ENCODE assay signal across 1 cellular context in genomic region chr10:27099916-27100799, GRCh38.
TF ChIP-seq lines count a peak whose summit lies in the region.

TSS of gene ANKRD26 (minus strand) at chr10:27100494. CDS start at chr10:27100326, 168 bp downstream.

TF ChIP-seq in HEK293, 187 proteins besides CTCF, POLR2A, EP300 and RAD21 (continued from another document and continues in another):
- TF ChIP-seq OVOL3 (tag by site-specific recombination; IDR thresholded peaks at IDR 0.05) (0 out of 2 replicates have a peak, but pooled peaks have one; percentile 52), ZNF266 (tag by site-specific recombination; IDR thresholded peaks at IDR 0.05; ENCODE audit: low read depth) (no peak), SALL2 (tag by site-specific recombination; IDR thresholded peaks at IDR 0.05; ENCODE audit: borderline replicate concordance) (no peak), ZBTB49 (tag by site-specific recombination; IDR thresholded peaks at IDR 0.05; ENCODE audit: low read depth) (no peak), ZFP41 (tag by site-specific recombination; IDR thresholded peaks at IDR 0.05; ENCODE audit: borderline replicate concordance) (no peak), ZNF2 (tag by site-specific recombination; IDR thresholded peaks at IDR 0.05) (peak; percentile 21; the same call in 1 of the 2 replicates), ZNF19 (tag by site-specific recombination; IDR thresholded peaks at IDR 0.05; ENCODE audit: low read depth) (no peak), MZF1 (tag by site-specific recombination; IDR thresholded peaks at IDR 0.05; ENCODE audit: borderline replicate concordance) (no peak), ZNF76 (tag by site-specific recombination; IDR thresholded peaks at IDR 0.05; ENCODE audit: borderline replicate concordance, low read depth) (no peak), ZNF211 (tag by site-specific recombination; IDR thresholded peaks at IDR 0.05; ENCODE audit: low read depth) (no peak), ZNF837 (tag by site-specific recombination; IDR thresholded peaks at IDR 0.05) (no peak), ZNF23 (tag by site-specific recombination; IDR thresholded peaks at IDR 0.05; ENCODE audit: borderline replicate concordance) (no peak), ZBTB20 (tag by site-specific recombination; IDR thresholded peaks at IDR 0.05) (peak; percentile 78), ZNF391 (tag by site-specific recombination; IDR thresholded peaks at IDR 0.05; ENCODE audit: borderline replicate concordance, low read depth) (no peak), ZNF121 (tag by site-specific recombination; IDR thresholded peaks at IDR 0.05) (no peak), ZNF16 (tag by site-specific recombination; IDR thresholded peaks at IDR 0.05; ENCODE audit: low read depth) (no peak; the same call in 1 of the 2 replicates), ZNF777 (tag by site-specific recombination; IDR thresholded peaks at IDR 0.05; ENCODE audit: borderline replicate concordance) (no peak), FEZF1 (tag by site-specific recombination; IDR thresholded peaks at IDR 0.05) (no peak), ZNF501 (tag by site-specific recombination; IDR thresholded peaks at IDR 0.05) (peak; percentile 56; the same call in 1 of the 2 replicates), ZNF488 (tag by site-specific recombination; IDR thresholded peaks at IDR 0.05) (no peak), ZSCAN18 (tag by site-specific recombination; IDR thresholded peaks at IDR 0.05) (no peak), ZNF184 (tag by site-specific recombination; IDR thresholded peaks at IDR 0.05) (no peak), ZNF433 (tag by site-specific recombination; IDR thresholded peaks at IDR 0.05; ENCODE audit: low read depth) (no peak), ZNF670 (tag by site-specific recombination; IDR thresholded peaks at IDR 0.05; ENCODE audit: low read depth) (no peak), ZXDB (tag by site-specific recombination; IDR thresholded peaks at IDR 0.05) (peak; percentile 69), ZNF629 (tag by site-specific recombination; IDR thresholded peaks at IDR 0.05) (no peak), PRDM1 (tag by site-specific recombination; IDR thresholded peaks at IDR 0.05) (no peak), ZBTB6 (tag by site-specific recombination; IDR thresholded peaks at IDR 0.05) (peak; percentile 83), ZNF239 (tag by site-specific recombination; IDR thresholded peaks at IDR 0.05) (no peak), ZEB2 (tag by site-specific recombination; IDR thresholded peaks at IDR 0.05) (no peak), SP7 (tag by site-specific recombination; IDR thresholded peaks at IDR 0.05) (no peak), REPIN1 (tag by site-specific recombination; IDR thresholded peaks at IDR 0.05; ENCODE audit: low read depth) (no peak), KLF10 (tag by site-specific recombination; IDR thresholded peaks at IDR 0.05) (peak; percentile 18; the same call in 1 of the 2 replicates), ZNF701 (tag by site-specific recombination; IDR thresholded peaks at IDR 0.05) (no peak), GLIS2 (tag by site-specific recombination; IDR thresholded peaks at IDR 0.05) (peak; percentile 93), ZBTB8A (tag by site-specific recombination; IDR thresholded peaks at IDR 0.05) (peak; percentile 94), ZNF610 (tag by site-specific recombination; IDR thresholded peaks at IDR 0.05; ENCODE audit: borderline replicate concordance) (no peak), KLF8 (tag by site-specific recombination; IDR thresholded peaks at IDR 0.05) (peak; percentile 19; the same call in 1 of the 2 replicates), ZNF621 (tag by site-specific recombination; IDR thresholded peaks at IDR 0.05) (no peak), ZNF580 (tag by site-specific recombination; IDR thresholded peaks at IDR 0.05) (no peak), ZNF341 (tag by site-specific recombination; IDR thresholded peaks at IDR 0.05; ENCODE audit: low read depth) (peak; percentile 77), YY2 (tag by site-specific recombination; IDR thresholded peaks at IDR 0.05) (no peak), ZNF169 (tag by site-specific recombination; IDR thresholded peaks at IDR 0.05) (no peak), ZSCAN30 (tag by site-specific recombination; IDR thresholded peaks at IDR 0.05) (peak; percentile 58; the same call in 1 of the 2 replicates), ZNF561 (tag by site-specific recombination; IDR thresholded peaks at IDR 0.05; ENCODE audit: borderline replicate concordance) (0 out of 2 replicates have a peak, but pooled peaks have one; percentile 73), IKZF3 (tag by site-specific recombination; IDR thresholded peaks at IDR 0.05) (peak; percentile 74), ZNF600 (tag by site-specific recombination; IDR thresholded peaks at IDR 0.05) (peak; percentile 73; the same call in 1 of the 2 replicates), ZNF223 (tag by site-specific recombination; IDR thresholded peaks at IDR 0.05) (no peak), ZNF157 (tag by site-specific recombination; IDR thresholded peaks at IDR 0.05) (no peak)
- TF ChIP-seq, protein P1, sequence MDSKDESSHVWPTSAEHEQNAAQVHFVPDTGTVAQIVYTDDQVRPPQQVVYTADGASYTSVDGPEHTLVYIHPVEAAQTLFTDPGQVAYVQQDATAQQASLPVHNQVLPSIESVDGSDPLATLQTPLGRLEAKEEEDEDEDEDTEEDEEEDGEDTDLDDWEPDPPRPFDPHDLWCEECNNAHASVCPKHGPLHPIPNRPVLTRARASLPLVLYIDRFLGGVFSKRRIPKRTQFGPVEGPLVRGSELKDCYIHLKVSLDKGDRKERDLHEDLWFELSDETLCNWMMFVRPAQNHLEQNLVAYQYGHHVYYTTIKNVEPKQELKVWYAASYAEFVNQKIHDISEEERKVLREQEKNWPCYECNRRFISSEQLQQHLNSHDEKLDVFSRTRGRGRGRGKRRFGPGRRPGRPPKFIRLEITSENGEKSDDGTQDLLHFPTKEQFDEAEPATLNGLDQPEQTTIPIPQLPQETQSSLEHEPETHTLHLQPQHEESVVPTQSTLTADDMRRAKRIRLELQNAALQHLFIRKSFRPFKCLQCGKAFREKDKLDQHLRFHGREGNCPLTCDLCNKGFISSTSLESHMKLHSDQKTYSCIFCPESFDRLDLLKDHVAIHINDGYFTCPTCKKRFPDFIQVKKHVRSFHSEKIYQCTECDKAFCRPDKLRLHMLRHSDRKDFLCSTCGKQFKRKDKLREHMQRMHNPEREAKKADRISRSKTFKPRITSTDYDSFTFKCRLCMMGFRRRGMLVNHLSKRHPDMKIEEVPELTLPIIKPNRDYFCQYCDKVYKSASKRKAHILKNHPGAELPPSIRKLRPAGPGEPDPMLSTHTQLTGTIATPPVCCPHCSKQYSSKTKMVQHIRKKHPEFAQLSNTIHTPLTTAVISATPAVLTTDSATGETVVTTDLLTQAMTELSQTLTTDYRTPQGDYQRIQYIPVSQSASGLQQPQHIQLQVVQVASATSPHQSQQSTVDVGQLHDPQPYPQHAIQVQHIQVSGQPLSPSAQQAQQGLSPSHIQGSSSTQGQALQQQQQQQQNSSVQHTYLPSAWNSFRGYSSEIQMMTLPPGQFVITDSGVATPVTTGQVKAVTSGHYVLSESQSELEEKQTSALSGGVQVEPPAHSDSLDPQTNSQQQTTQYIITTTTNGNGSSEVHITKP (tag by site-specific recombination; IDR thresholded peaks at IDR 0.05), result peak; percentile 89
- TF ChIP-seq, protein P2, sequence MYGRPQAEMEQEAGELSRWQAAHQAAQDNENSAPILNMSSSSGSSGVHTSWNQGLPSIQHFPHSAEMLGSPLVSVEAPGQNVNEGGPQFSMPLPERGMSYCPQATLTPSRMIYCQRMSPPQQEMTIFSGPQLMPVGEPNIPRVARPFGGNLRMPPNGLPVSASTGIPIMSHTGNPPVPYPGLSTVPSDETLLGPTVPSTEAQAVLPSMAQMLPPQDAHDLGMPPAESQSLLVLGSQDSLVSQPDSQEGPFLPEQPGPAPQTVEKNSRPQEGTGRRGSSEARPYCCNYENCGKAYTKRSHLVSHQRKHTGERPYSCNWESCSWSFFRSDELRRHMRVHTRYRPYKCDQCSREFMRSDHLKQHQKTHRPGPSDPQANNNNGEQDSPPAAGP (tag by site-specific recombination; IDR thresholded peaks at IDR 0.05), result peak; percentile 32; the same call in 1 of the 2 replicates
- TF ChIP-seq, protein P3, sequence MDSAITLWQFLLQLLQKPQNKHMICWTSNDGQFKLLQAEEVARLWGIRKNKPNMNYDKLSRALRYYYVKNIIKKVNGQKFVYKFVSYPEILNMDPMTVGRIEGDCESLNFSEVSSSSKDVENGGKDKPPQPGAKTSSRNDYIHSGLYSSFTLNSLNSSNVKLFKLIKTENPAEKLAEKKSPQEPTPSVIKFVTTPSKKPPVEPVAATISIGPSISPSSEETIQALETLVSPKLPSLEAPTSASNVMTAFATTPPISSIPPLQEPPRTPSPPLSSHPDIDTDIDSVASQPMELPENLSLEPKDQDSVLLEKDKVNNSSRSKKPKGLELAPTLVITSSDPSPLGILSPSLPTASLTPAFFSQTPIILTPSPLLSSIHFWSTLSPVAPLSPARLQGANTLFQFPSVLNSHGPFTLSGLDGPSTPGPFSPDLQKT (IDR thresholded peaks at IDR 0.05; ENCODE audit: borderline replicate concordance, low read depth, low read length), result no peak
- TF ChIP-seq, protein P4, sequence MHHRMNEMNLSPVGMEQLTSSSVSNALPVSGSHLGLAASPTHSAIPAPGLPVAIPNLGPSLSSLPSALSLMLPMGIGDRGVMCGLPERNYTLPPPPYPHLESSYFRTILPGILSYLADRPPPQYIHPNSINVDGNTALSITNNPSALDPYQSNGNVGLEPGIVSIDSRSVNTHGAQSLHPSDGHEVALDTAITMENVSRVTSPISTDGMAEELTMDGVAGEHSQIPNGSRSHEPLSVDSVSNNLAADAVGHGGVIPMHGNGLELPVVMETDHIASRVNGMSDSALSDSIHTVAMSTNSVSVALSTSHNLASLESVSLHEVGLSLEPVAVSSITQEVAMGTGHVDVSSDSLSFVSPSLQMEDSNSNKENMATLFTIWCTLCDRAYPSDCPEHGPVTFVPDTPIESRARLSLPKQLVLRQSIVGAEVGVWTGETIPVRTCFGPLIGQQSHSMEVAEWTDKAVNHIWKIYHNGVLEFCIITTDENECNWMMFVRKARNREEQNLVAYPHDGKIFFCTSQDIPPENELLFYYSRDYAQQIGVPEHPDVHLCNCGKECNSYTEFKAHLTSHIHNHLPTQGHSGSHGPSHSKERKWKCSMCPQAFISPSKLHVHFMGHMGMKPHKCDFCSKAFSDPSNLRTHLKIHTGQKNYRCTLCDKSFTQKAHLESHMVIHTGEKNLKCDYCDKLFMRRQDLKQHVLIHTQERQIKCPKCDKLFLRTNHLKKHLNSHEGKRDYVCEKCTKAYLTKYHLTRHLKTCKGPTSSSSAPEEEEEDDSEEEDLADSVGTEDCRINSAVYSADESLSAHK (tag by site-specific recombination; IDR thresholded peaks at IDR 0.05), result no peak
- TF ChIP-seq, protein P5, sequence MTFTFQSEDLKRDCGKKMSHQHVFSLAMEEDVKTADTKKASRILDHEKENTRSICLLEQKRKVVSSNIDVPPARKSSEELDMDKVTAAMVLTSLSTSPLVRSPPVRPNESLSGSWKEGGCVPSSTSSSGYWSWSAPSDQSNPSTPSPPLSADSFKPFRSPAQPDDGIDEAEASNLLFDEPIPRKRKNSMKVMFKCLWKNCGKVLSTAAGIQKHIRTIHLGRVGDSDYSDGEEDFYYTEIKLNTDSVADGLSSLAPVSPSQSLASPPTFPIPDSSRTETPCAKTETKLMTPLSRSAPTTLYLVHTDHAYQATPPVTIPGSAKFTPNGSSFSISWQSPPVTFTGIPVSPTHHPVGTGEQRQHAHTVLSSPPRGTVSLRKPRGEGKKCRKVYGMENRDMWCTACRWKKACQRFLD (tag by site-specific recombination; IDR thresholded peaks at IDR 0.05), result no peak
